In the genomic region with DNA sequence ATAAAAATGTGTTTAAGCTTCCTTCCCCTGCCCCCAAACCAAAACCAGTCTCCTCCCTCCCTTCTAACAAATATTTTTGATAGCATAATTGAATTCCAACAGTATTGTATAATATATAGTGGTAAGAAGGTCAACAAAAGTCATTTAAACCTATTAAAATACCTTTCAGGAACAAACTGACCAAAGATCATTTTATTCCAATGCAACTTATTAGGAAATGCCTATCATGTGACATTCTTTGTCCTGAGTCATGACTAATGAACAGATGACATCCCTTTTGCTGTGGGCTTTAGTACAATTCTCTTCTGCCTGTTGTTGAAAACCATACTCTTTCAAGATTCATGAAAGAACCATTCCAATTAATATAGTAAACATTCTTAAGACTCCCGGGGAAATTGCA, we compare ENCODE assay signal across 14 cellular contexts. TPM values are rescaled to one million over a fixed set of nuclear protein-coding genes. Genes with fewer than 3 reads are reported as not detected.
DNase-seq lines count a peak whose midpoint lies in the region; ATAC-seq and TF ChIP-seq lines count a peak whose summit lies in the region.
"Had no signal": no experiment of that assay in that cellular context is flagged by ENCODE, and none has a peak within 500 bp of the region (broad histone marks: within the 10 kb centered on the region; RNA-seq: fewer than 3 reads in every experiment).

No MANE protein-coding gene starts in this region.

- H3K9me2 ChIP-seq in PC-3 (replicated peaks; ENCODE audit: low read length): no peaks in the 10 kb centered on the region

- ATAC-seq in CD8-positive, alpha-beta T cell: no peak
- ATAC-seq in PC-3 (peak; percentile 55), HG03095 (IDR thresholded peaks at IDR 0.05; ENCODE audit: unreplicated experiment) (no peak)
- ATAC-seq in activated CD4-positive, alpha-beta T cell treated with anti-CD3 and anti-CD28 coated beads for 36 hours: no peak

- H3K79me2 ChIP-seq in PC-3 (ENCODE audit: low read length): no peaks in the 10 kb centered on the region

- H3K27ac Mint-ChIP-seq in CD8-positive, alpha-beta T cell: peak overlapping the region; percentile 49
- no peak overlapping the region for H3K27ac Mint-ChIP-seq in activated CD4-positive, alpha-beta T cell treated with anti-CD3 and anti-CD28 coated beads for 36 hours

- H3K4me3 ChIP-seq in CD8-positive, alpha-beta T cell (ENCODE audit: low read depth, low read length): no peak overlapping the region
- no peak overlapping the region for H3K4me3 ChIP-seq in PC-3 (ENCODE audit: low read length)
- H3K4me3 ChIP-seq: SK-N-MC had no signal

- no peaks in the 10 kb centered on the region for H3K9me3 Mint-ChIP-seq in CD8-positive, alpha-beta T cell
- no peaks in the 10 kb centered on the region for H3K9me3 Mint-ChIP-seq in activated CD4-positive, alpha-beta T cell treated with anti-CD3 and anti-CD28 coated beads for 36 hours (ENCODE audit: low read depth)

- peaks cover 43% of the 10 kb centered on the region for H3K36me3 Mint-ChIP-seq in CD8-positive, alpha-beta T cell
- peaks cover 30% of the 10 kb centered on the region for H3K36me3 Mint-ChIP-seq in activated CD4-positive, alpha-beta T cell treated with anti-CD3 and anti-CD28 coated beads for 36 hours (ENCODE audit: low read depth)

- no peak overlapping the region for H3K9ac ChIP-seq in PC-3 (ENCODE audit: low read length)

- no peaks in the 10 kb centered on the region for H3K27me3 Mint-ChIP-seq in CD8-positive, alpha-beta T cell (ENCODE audit: low read depth)
- no peaks in the 10 kb centered on the region for H3K27me3 Mint-ChIP-seq in activated CD4-positive, alpha-beta T cell treated with anti-CD3 and anti-CD28 coated beads for 36 hours

- no peaks in the 10 kb centered on the region for H4K20me1 ChIP-seq in PC-3 (ENCODE audit: low read length)

- CTCF ChIA-PET in CD8-positive, alpha-beta T cell (lab: Charles Lee): no interaction called here
- CTCF ChIA-PET in PC-3 (lab: Charles Lee): no interaction called here
- CTCF ChIA-PET in activated CD4-positive, alpha-beta T cell treated with anti-CD3 and anti-CD28 coated beads for 36 hours (lab: Charles Lee): no interaction called here

- H3K4me1 ChIP-seq in CD8-positive, alpha-beta T cell (ENCODE audit: insufficient read depth, low read length): no peaks in the 10 kb centered on the region
- peaks cover 44% of the 10 kb centered on the region for H3K4me1 ChIP-seq in PC-3 (ENCODE audit: insufficient read depth, low read length)

- no TSS peak for BruUV-seq in PC-3 (replicated peaks; lab: Mats Ljungman, UMichigan)

- no peak overlapping the region for H2AFZ ChIP-seq in PC-3 (ENCODE audit: low read length)

- 0 out of 2 replicates have a peak overlapping the region, but pooled peaks have one; percentile 9 for H3K4me2 ChIP-seq in PC-3 (ENCODE audit: low read length)

- H3K36me3 ChIP-seq in CD8-positive, alpha-beta T cell (ENCODE audit: insufficient read depth, low read length): peaks cover 9% of the 10 kb centered on the region
- H3K36me3 ChIP-seq in PC-3 (ENCODE audit: low read depth, low read length): no peaks in the 10 kb centered on the region

- no peaks in the 10 kb centered on the region for H3K4me1 Mint-ChIP-seq in CD8-positive, alpha-beta T cell (ENCODE audit: low read depth)
- peaks cover 3% of the 10 kb centered on the region for H3K4me1 Mint-ChIP-seq in activated CD4-positive, alpha-beta T cell treated with anti-CD3 and anti-CD28 coated beads for 36 hours

- POLR2A ChIA-PET in CD8-positive, alpha-beta T cell (lab: Charles Lee): no interaction called here
- POLR2A ChIA-PET in PC-3 (lab: Charles Lee; ENCODE audit: unreplicated experiment): no interaction called here
- POLR2A ChIA-PET in activated CD4-positive, alpha-beta T cell treated with anti-CD3 and anti-CD28 coated beads for 36 hours (lab: Charles Lee): no interaction called here

- no peaks in the 10 kb centered on the region for H3K27me3 ChIP-seq in CD8-positive, alpha-beta T cell (ENCODE audit: insufficient read depth, low read length)
- no peaks in the 10 kb centered on the region for H3K27me3 ChIP-seq in PC-3 (ENCODE audit: low read length)

- no peak for DNase-seq in CD8-positive, alpha-beta T cell
- DNase-seq in PC-3: peak; percentile 75
- DNase-seq in fibroblast of gingiva (ENCODE audit: low read depth): peak; percentile 83
- DNase-seq in pulmonary artery endothelial cell (ENCODE audit: low read depth, low spot score): peak; percentile 39
- no peak for DNase-seq in activated CD4-positive, alpha-beta T cell treated with anti-CD3 and anti-CD28 coated beads for 36 hours
- DNase-seq in ACHN: no peak
- no peak for DNase-seq in NCI-H2227 treated with DMSO at 0.1 percent for 48 hours (lab: John Stamatoyannopoulos, UW)
- DNase-seq: activated naive CD4-positive, alpha-beta T cell treated with anti-CD3 and anti-CD28 coated beads, Interleukin-2, amount 50 U/mL, for 16 hours; DMS153; KG1; kidney; NCI-H446 had no signal

- no peak overlapping the region for H3K4me3 Mint-ChIP-seq in CD8-positive, alpha-beta T cell
- H3K4me3 Mint-ChIP-seq in activated CD4-positive, alpha-beta T cell treated with anti-CD3 and anti-CD28 coated beads for 36 hours: no peak overlapping the region

- no peaks in the 10 kb centered on the region for H3F3A ChIP-seq in PC-3 (ENCODE audit: low read length, unreplicated experiment)

- no peak for TF ChIP-seq CTCF in CD8-positive, alpha-beta T cell (IDR thresholded peaks at IDR 0.05)
- TF ChIP-seq CTCF in PC-3 (conservative IDR thresholded peaks at IDR 0.05; ENCODE audit: low read depth, low read length): no peak

- intact Hi-C loops in CD8-positive, alpha-beta T cell (cut with DNase I, micrococcal nuclease): no loop called here
- intact Hi-C loops in PC-3 (cut with micrococcal nuclease): loop anchor here (5.0 to 10.0 kb wide), 2 partner anchors 65 to 172 kb away; partner anchors contain the start of gene REV3L
- intact Hi-C loops in activated CD4-positive, alpha-beta T cell treated with anti-CD3 and anti-CD28 coated beads for 36 hours (cut with DNase I, micrococcal nuclease): no loop called here

- no peak overlapping the region for H3K27ac ChIP-seq in CD8-positive, alpha-beta T cell (ENCODE audit: low read depth, low read length)
- H3K27ac ChIP-seq in PC-3 (ENCODE audit: low read length): 0 out of 2 replicates have a peak overlapping the region, but pooled peaks have one; percentile 4
- H3K27ac ChIP-seq: SK-N-MC had no signal

- no peaks in the 10 kb centered on the region for H3K9me3 ChIP-seq in CD8-positive, alpha-beta T cell (ENCODE audit: low read length)
- no peaks in the 10 kb centered on the region for H3K9me3 ChIP-seq in PC-3 (ENCODE audit: low read length)

- in situ Hi-C loops in ACHN (cut with HindIII; ENCODE audit: low pct_ligation_motif_present, low pct_unique_long_range_greater_than_20kb, low sequenced_read_pairs): no loop called here

RNA-seq across cellular contexts. Expression of gene TRAF3IP2, which starts 51.5 kb away (rescaled TPM):
- 10 to 100 TPM; 24.7 to 26.1 TPM for total RNA-seq in CD8-positive, alpha-beta T cell
- 26.1 and 37.7 TPM in 2 replicates for total RNA-seq in PC-3 (2014; rRNA removed)
- 9.5 and 9.8 TPM in 2 replicates for total RNA-seq in pulmonary artery endothelial cell
- total RNA-seq in activated CD4-positive, alpha-beta T cell treated with anti-CD3 and anti-CD28 coated beads for 36 hours: 10 to 100 TPM; 32.7 to 43.8 TPM

Comparison
In these comparisons a context has a peak if more than half of its experiments do, and no peak if none do; other contexts are left out.
1. DNase-seq: peak in PC-3 (single experiment), fibroblast of gingiva (single experiment) and pulmonary artery endothelial cell (single experiment); none in CD8-positive, alpha-beta T cell (0 of 7), activated CD4-positive, alpha-beta T cell treated with anti-CD3 and anti-CD28 coated beads for 36 hours (single experiment), ACHN (single experiment) and NCI-H2227 treated with DMSO at 0.1 percent for 48 hours (single experiment).